Comparison of ENCODE assay signal across 7 cellular contexts in genomic region chr9:88685966-88686365, GRCh38.
"Had no signal": no experiment of that assay in that cellular context is flagged by ENCODE, and none has a peak within 500 bp of the region (broad histone marks: within the 10 kb centered on the region; RNA-seq: fewer than 3 reads in every experiment).

No MANE protein-coding gene starts in this region.

- H3K36me3 ChIP-seq: HAP-1 had no signal

- H2AFZ ChIP-seq: GM23248 had no signal

- ATAC-seq: HepG2 had no signal

- DNase-seq: GM23248, GOT3, H7, KBM-7 had no signal

- H3K27ac ChIP-seq: GM23248, HL-60 had no signal

- H3K4me1 ChIP-seq: HAP-1 had no signal

- H3K9ac ChIP-seq: GM23248 had no signal

- H3K9me3 ChIP-seq: HAP-1 had no signal

- H3K4me3 ChIP-seq: GM23248, HAP-1 had no signal
